ENCODE assay signal across 16 cellular contexts in genomic region chr2:109305494-109306187, GRCh38.
"Had no signal": no experiment of that assay in that cellular context is flagged by ENCODE, and none has a peak within 500 bp of the region (broad histone marks: within the 10 kb centered on the region; RNA-seq: fewer than 3 reads in every experiment).

No MANE protein-coding gene starts in this region.

- H3K27ac ChIP-seq: adrenal gland, heart left ventricle, pancreas, thyroid gland had no signal

- H3K9me3 ChIP-seq: adrenal gland, heart left ventricle, pancreas, thyroid gland had no signal

- H3K36me3 Mint-ChIP-seq: immature natural killer cell; mesothelial cell of epicardium; stimulated activated naive B cell treated with anti-CD40 and anti-IgM and Interleukin-4, amounts not matched to agents 10 μg/mL and 1 μg/mL and 100 μg/mL, for 72 hours had no signal

- H3K4me1 ChIP-seq: adrenal gland, pancreas, thyroid gland had no signal

- ATAC-seq: effector memory CD8-positive, alpha-beta T cell; pancreas; stimulated activated naive B cell treated with anti-CD40 and anti-IgM and Interleukin-4, amounts not matched to agents 10 μg/mL and 1 μg/mL and 100 μg/mL, for 72 hours had no signal

- H3K4me1 Mint-ChIP-seq: immature natural killer cell, mesothelial cell of epicardium had no signal

- H3K36me3 ChIP-seq: adrenal gland, heart left ventricle, pancreas, thyroid gland had no signal

- DNase-seq: activated CD4-positive, alpha-beta T cell treated with anti-CD3 and anti-CD28 coated beads for 1 hour; activated CD4-positive, alpha-beta T cell treated with anti-CD3 and anti-CD28 coated beads, Interleukin-2, amount 50 U/mL, for 48 hours; activated naive CD4-positive, alpha-beta T cell treated with anti-CD3 and anti-CD28 coated beads for 36 hours; activated T-cell treated with anti-CD3 and anti-CD28 coated beads, Interleukin-2, amount 50 U/mL, for 1 hour; adrenal gland; central memory CD4-positive, alpha-beta T cell; effector memory CD8-positive, alpha-beta T cell; immature natural killer cell; pancreas; stimulated activated CD4-positive, alpha-beta T cell treated with anti-CD3 and anti-CD28 coated beads, Interleukin-2, amount 100 ng/mL, for 48 hours; stimulated activated naive B cell treated with anti-CD40 and anti-IgM and Interleukin-4, amounts not matched to agents 10 μg/mL and 1 μg/mL and 100 μg/mL, for 72 hours; thyroid gland had no signal

- H3K9me3 Mint-ChIP-seq: activated naive CD4-positive, alpha-beta T cell treated with anti-CD3 and anti-CD28 coated beads for 36 hours; activated T-helper 2 cell treated with anti-CD3 and anti-CD28 coated beads, Interferon-gamma antibody, Interleukin-2, Interleukin-4, amounts not matched to agents 10 μg/mL and 5 μg/mL and 100 μg/mL, durations not matched to agents 14 hours and 24 hours and 36 hours; dendritic cell treated with granulocyte-macrophage colony-stimulating factor and Interleukin-4, amounts not matched to agents 40 ng/mL and 50 ng/mL, for 4 days; effector memory CD8-positive, alpha-beta T cell; mesothelial cell of epicardium; stimulated activated naive B cell treated with anti-CD40 and anti-IgM and Interleukin-4, amounts not matched to agents 10 μg/mL and 1 μg/mL and 100 μg/mL, for 72 hours had no signal

- H3K4me3 Mint-ChIP-seq: activated naive CD4-positive, alpha-beta T cell treated with anti-CD3 and anti-CD28 coated beads for 36 hours; dendritic cell treated with granulocyte-macrophage colony-stimulating factor and Interleukin-4, amounts not matched to agents 40 ng/mL and 50 ng/mL, for 4 days; effector memory CD8-positive, alpha-beta T cell; immature natural killer cell; mesothelial cell of epicardium; stimulated activated naive B cell treated with anti-CD40 and anti-IgM and Interleukin-4, amounts not matched to agents 10 μg/mL and 1 μg/mL and 100 μg/mL, for 72 hours had no signal

- H3K27ac Mint-ChIP-seq: activated naive CD4-positive, alpha-beta T cell treated with anti-CD3 and anti-CD28 coated beads for 36 hours; activated T-helper 2 cell treated with anti-CD3 and anti-CD28 coated beads, Interferon-gamma antibody, Interleukin-2, Interleukin-4, amounts not matched to agents 10 μg/mL and 5 μg/mL and 100 μg/mL, durations not matched to agents 14 hours and 24 hours and 36 hours; dendritic cell treated with granulocyte-macrophage colony-stimulating factor and Interleukin-4, amounts not matched to agents 40 ng/mL and 50 ng/mL, for 4 days; effector memory CD8-positive, alpha-beta T cell; immature natural killer cell; mesothelial cell of epicardium; stimulated activated naive B cell treated with anti-CD40 and anti-IgM and Interleukin-4, amounts not matched to agents 10 μg/mL and 1 μg/mL and 100 μg/mL, for 72 hours had no signal

- H3K27me3 Mint-ChIP-seq: stimulated activated naive B cell treated with anti-CD40 and anti-IgM and Interleukin-4, amounts not matched to agents 10 μg/mL and 1 μg/mL and 100 μg/mL, for 72 hours had no signal

- H3K4me3 ChIP-seq: adrenal gland, heart left ventricle, pancreas, thyroid gland had no signal

- H3K27me3 ChIP-seq: adrenal gland, heart left ventricle, pancreas, thyroid gland had no signal
